Comparison of ENCODE assay signal across 11 cellular contexts in genomic region chr13:46893221-46893620, GRCh38. TPM values are rescaled to one million over a fixed set of nuclear protein-coding genes. Genes with fewer than 3 reads are reported as not detected.
A peak's percentile ranks its signal among the peaks of the same experiment; 100 is the strongest.
DNase-seq lines count a peak whose midpoint lies in the region; ATAC-seq and TF ChIP-seq lines count a peak whose summit lies in the region.
"Had no signal": no experiment of that assay in that cellular context is flagged by ENCODE, and none has a peak within 500 bp of the region (broad histone marks: within the 10 kb centered on the region; RNA-seq: fewer than 3 reads in every experiment).

No MANE protein-coding gene starts in this region.

- TF ChIP-seq POLR2A in uterus (IDR thresholded peaks at IDR 0.05), result no peak

- TF ChIP-seq CTCF in MCF 10A (IDR thresholded peaks at IDR 0.05; ENCODE audit: unreplicated experiment) (no peak), uterus (IDR thresholded peaks at IDR 0.05) (no peak)

- BruUV-seq in MCF 10A (replicated peaks; lab: Mats Ljungman, UMichigan), result no TSS peak

- H3K27me3 Mint-ChIP-seq in activated naive CD4-positive, alpha-beta T cell treated with anti-CD3 and anti-CD28 coated beads, Interleukin-2, amount 10 ng/mL, durations not matched to agents 7 days and 5 days, result peaks cover 55% of the 10 kb centered on the region
- peaks cover 67% of the 10 kb centered on the region for H3K27me3 Mint-ChIP-seq in MCF 10A (ENCODE audit: insufficient read depth, unreplicated experiment)
- peaks cover 39 to 63% (median 47%) of the 10 kb centered on the region in 5 donors for H3K27me3 Mint-ChIP-seq in naive thymus-derived CD8-positive, alpha-beta T cell

- POLR2A ChIA-PET in MCF 10A (lab: Yijun Ruan, JAX), result interaction anchor here (0.9 kb wide), 1 partner anchor 16 kb away, joined by 3 read pairs; no protein-coding TSS in a partner anchor
- POLR2A ChIA-PET in naive thymus-derived CD8-positive, alpha-beta T cell (lab: Charles Lee), result no interaction called here

- peak overlapping the region; percentile 29 for H3K4me3 Mint-ChIP-seq in activated naive CD4-positive, alpha-beta T cell treated with anti-CD3 and anti-CD28 coated beads, Interleukin-2, amount 10 ng/mL, durations not matched to agents 7 days and 5 days
- H3K4me3 Mint-ChIP-seq in MCF 10A (ENCODE audit: unreplicated experiment), result peak overlapping the region; percentile 69
- H3K4me3 Mint-ChIP-seq in naive thymus-derived CD8-positive, alpha-beta T cell, result peak overlapping the region in 9 of 10 donors; percentile 68 to 83 (median 77)

- no peaks in the 10 kb centered on the region for H3K9me3 ChIP-seq in uterus
- H3K9me3 ChIP-seq: pancreas had no signal

- intact Hi-C loops in MCF 10A (cut with micrococcal nuclease) (loop anchor here (5.0 kb wide), 1 partner anchor 79 kb away; no protein-coding TSS in a partner anchor), uterus (cut with DNase I; ENCODE audit: low total_unique reads) (no loop called here)

- no peak for DNase-seq in activated naive CD4-positive, alpha-beta T cell treated with anti-CD3 and anti-CD28 coated beads, Interleukin-2, amount 10 ng/mL, durations not matched to agents 7 days and 5 days
- DNase-seq in activated naive CD4-positive, alpha-beta T cell treated with anti-CD3 and anti-CD28 coated beads, Interleukin-2, amount 50 U/mL, for 72 hours (ENCODE audit: low spot score in 2 of 2), result no peak
- DNase-seq in MCF 10A (ENCODE audit: unreplicated experiment) (no peak), uterus (no peak), iPS-NIHi11 (ENCODE audit: low spot score) (no peak), NCI-H345 treated with DMSO at 0.1 percent for 48 hours (lab: John Stamatoyannopoulos, UW; ENCODE audit: unreplicated experiment) (no peak)
- DNase-seq in naive thymus-derived CD8-positive, alpha-beta T cell, result no peak
- DNase-seq: activated CD4-positive, alpha-beta T cell treated with anti-CD3 and anti-CD28 coated beads, Interleukin-2, amount 50 U/mL, for 1 hour; SIG-M5 had no signal

- H3K36me3 ChIP-seq in uterus, result no peaks in the 10 kb centered on the region
- H3K36me3 ChIP-seq: pancreas had no signal

- CTCF ChIA-PET in activated naive CD4-positive, alpha-beta T cell treated with anti-CD3 and anti-CD28 coated beads, Interleukin-2, amount 10 ng/mL, durations not matched to agents 7 days and 5 days (lab: Charles Lee), result interaction anchor here (1.1 to 1.6 kb wide), 2 partner anchors 20 to 71 kb away, joined by 3 read pairs; no protein-coding TSS in a partner anchor
- CTCF ChIA-PET in MCF 10A (lab: Yijun Ruan, JAX), result interaction anchor here (0.5 to 2.2 kb wide), 21 partner anchors 10 to 1546 kb away, joined by 3 to 15 read pairs (median 4); no protein-coding TSS in a partner anchor

- peak overlapping the region in 1 of 2 donors; percentile 81 for H3K27ac ChIP-seq in uterus
- H3K27ac ChIP-seq: pancreas had no signal

- no peak for ATAC-seq in activated naive CD4-positive, alpha-beta T cell treated with anti-CD3 and anti-CD28 coated beads, Interleukin-2, amount 50 U/mL, for 72 hours
- no peak for ATAC-seq in naive thymus-derived CD8-positive, alpha-beta T cell
- ATAC-seq in GM18502 (IDR thresholded peaks at IDR 0.05; ENCODE audit: poor library complexity, unreplicated experiment), result no peak

- peaks cover 0 to 5% of the 10 kb centered on the region in 2 donors for H3K4me1 ChIP-seq in uterus
- H3K4me1 ChIP-seq: pancreas had no signal

- no peaks in the 10 kb centered on the region for H3K27me3 ChIP-seq in uterus
- H3K27me3 ChIP-seq: pancreas had no signal

- H3K4me1 Mint-ChIP-seq in activated naive CD4-positive, alpha-beta T cell treated with anti-CD3 and anti-CD28 coated beads, Interleukin-2, amount 10 ng/mL, durations not matched to agents 7 days and 5 days, result peaks cover 14% of the 10 kb centered on the region
- peaks cover 16% of the 10 kb centered on the region for H3K4me1 Mint-ChIP-seq in MCF 10A (ENCODE audit: insufficient read depth, unreplicated experiment)
- peaks cover 7 to 26% (median 22%) of the 10 kb centered on the region in 4 donors for H3K4me1 Mint-ChIP-seq in naive thymus-derived CD8-positive, alpha-beta T cell

- H3K27ac Mint-ChIP-seq in activated naive CD4-positive, alpha-beta T cell treated with anti-CD3 and anti-CD28 coated beads, Interleukin-2, amount 10 ng/mL, durations not matched to agents 7 days and 5 days, result no peak overlapping the region
- H3K27ac Mint-ChIP-seq in activated naive CD4-positive, alpha-beta T cell treated with anti-CD3 and anti-CD28 coated beads, Interleukin-2, amount 50 U/mL, for 72 hours, result no peak overlapping the region
- no peak overlapping the region for H3K27ac Mint-ChIP-seq in MCF 10A (ENCODE audit: low read depth, unreplicated experiment)
- H3K27ac Mint-ChIP-seq in naive thymus-derived CD8-positive, alpha-beta T cell, result no peak overlapping the region

- H3K4me3 ChIP-seq in uterus, result peak overlapping the region; percentile 48 to 52

- H3K9me3 Mint-ChIP-seq in activated naive CD4-positive, alpha-beta T cell treated with anti-CD3 and anti-CD28 coated beads, Interleukin-2, amount 10 ng/mL, durations not matched to agents 7 days and 5 days, result no peaks in the 10 kb centered on the region
- H3K9me3 Mint-ChIP-seq in activated naive CD4-positive, alpha-beta T cell treated with anti-CD3 and anti-CD28 coated beads, Interleukin-2, amount 50 U/mL, for 72 hours, result no peaks in the 10 kb centered on the region
- H3K9me3 Mint-ChIP-seq in MCF 10A (ENCODE audit: unreplicated experiment), result no peaks in the 10 kb centered on the region
- H3K9me3 Mint-ChIP-seq in naive thymus-derived CD8-positive, alpha-beta T cell, result peaks cover 0 to 1% (median 0%) of the 10 kb centered on the region in 9 donors

- H3K36me3 Mint-ChIP-seq in activated naive CD4-positive, alpha-beta T cell treated with anti-CD3 and anti-CD28 coated beads, Interleukin-2, amount 10 ng/mL, durations not matched to agents 7 days and 5 days, result no peaks in the 10 kb centered on the region
- H3K36me3 Mint-ChIP-seq in activated naive CD4-positive, alpha-beta T cell treated with anti-CD3 and anti-CD28 coated beads, Interleukin-2, amount 50 U/mL, for 72 hours, result no peaks in the 10 kb centered on the region
- no peaks in the 10 kb centered on the region for H3K36me3 Mint-ChIP-seq in MCF 10A (ENCODE audit: insufficient read depth, unreplicated experiment)
- H3K36me3 Mint-ChIP-seq in naive thymus-derived CD8-positive, alpha-beta T cell, result no peaks in the 10 kb centered on the region

RNA-seq across cellular contexts. Expression of gene HTR2A, which starts 3.6 kb away (rescaled TPM):
- total RNA-seq in activated naive CD4-positive, alpha-beta T cell treated with anti-CD3 and anti-CD28 coated beads, Interleukin-2, amount 50 U/mL, for 72 hours, result not detected
- total RNA-seq in MCF 10A (2022) (not detected in 2 replicates), uterus (1 to 10 TPM in 2 of 4 donors, under 1 TPM in 2; 0.29 to 5.1 (median 1.5) TPM)
- total RNA-seq in naive thymus-derived CD8-positive, alpha-beta T cell, result not detected
- not detected for polyA plus RNA-seq in naive thymus-derived CD8-positive, alpha-beta T cell
